ENCODE assay signal across 9 cellular contexts in genomic region chr12:109309441-109310246, GRCh38. TPM values are rescaled to one million over a fixed set of nuclear protein-coding genes. Genes with fewer than 3 reads are reported as not detected.
A peak's percentile ranks its signal among the peaks of the same experiment; 100 is the strongest.
DNase-seq lines count a peak whose midpoint lies in the region; ATAC-seq, FAIRE-seq and TF ChIP-seq lines count a peak whose summit lies in the region.
"Had no signal": no experiment of that assay in that cellular context is flagged by ENCODE, and none has a peak within 500 bp of the region (broad histone marks: within the 10 kb centered on the region; RNA-seq: fewer than 3 reads in every experiment).

No MANE protein-coding gene starts in this region.

- peak overlapping the region; percentile 91 for H3K4me3 Mint-ChIP-seq in nephron progenitor cell

- peak overlapping the region; percentile 83 to 96 for H3K4me2 ChIP-seq in H1 (ENCODE audit: insufficient read depth in 1 of 2, low read depth in 2 of 2, low read length in 2 of 2)

- peak; percentile 46 for DNase-seq in GM20000 (ENCODE audit: low spot score)
- peak; percentile 46 for DNase-seq in NCI-H345 (lab: John Stamatoyannopoulos, UW)
- peak in 1 of 2 experiments; percentile 69 for DNase-seq in H1 (ENCODE audit: low read depth in 1 of 2, low spot score in 2 of 2)
- peak; percentile 61 for DNase-seq in nephron progenitor cell
- no peak for DNase-seq in cerebellar nuclear complex (lab: John Stamatoyannopoulos, UW)
- DNase-seq in stimulated activated naive CD4-positive, alpha-beta T cell (lab: John Stamatoyannopoulos, UW): no peak

- no peak overlapping the region for H2BK120ac ChIP-seq in H1 (replicated peaks; ENCODE audit: low read depth, low read length)

- H2BK5ac ChIP-seq in H1 (ENCODE audit: low read depth, low read length): no peak overlapping the region

- H3K4ac ChIP-seq in H1 (replicated peaks; ENCODE audit: insufficient read length, low read depth, low read length): no peak overlapping the region

- no peak overlapping the region for H2BK12ac ChIP-seq in H1 (ENCODE audit: low read depth, low read length)

- H3K4me1 ChIP-seq in H1 (replicated peaks in 1 of 4; ENCODE audit: control insufficient read depth in 3 of 4, insufficient read depth in 4 of 4, low read length in 3 of 4): peaks cover 0 to 6% (median under 1%) of the 10 kb centered on the region in 4 experiments; a peak in 2 of 7 replicates

- no peak for TF ChIP-seq CTCF in GM20000 (IDR thresholded peaks at IDR 0.05; ENCODE audit: extremely low read depth, missing control alignments)
- TF ChIP-seq CTCF in H1 (IDR thresholded peaks at IDR 0.05; ENCODE audit: control extremely low read depth in 1 of 3, insufficient read depth in 1 of 3, low read depth in 1 of 3, low read length in 3 of 3): no peak
- no peak for TF ChIP-seq CTCF in nephron progenitor cell (IDR thresholded peaks at IDR 0.05)

- TF ChIP-seq POLR2A in H1 (IDR thresholded peaks at IDR 0.05; ENCODE audit: control extremely low read depth in 1 of 2, low read depth in 2 of 2, low read length in 2 of 2): no peak

- H3K36me3 ChIP-seq in H1 (ENCODE audit: control insufficient read depth in 2 of 4, insufficient read depth in 4 of 4, low read length in 3 of 4): no peaks in the 10 kb centered on the region
- H3K36me3 ChIP-seq: SJSA1 had no signal

- no peaks in the 10 kb centered on the region for H3K79me2 ChIP-seq in H1 (ENCODE audit: control insufficient read depth in 1 of 2, insufficient read depth in 2 of 2, low read length in 2 of 2)

- no peak overlapping the region for H2BK20ac ChIP-seq in H1 (ENCODE audit: low read length)

- peak overlapping the region in 1 of 4 experiments; percentile 4; a peak in 1 of 7 replicates for H3K9ac ChIP-seq in H1 (replicated peaks in 1 of 4; ENCODE audit: extremely low read depth in 1 of 4, low read depth in 3 of 4, low read length in 3 of 4)

- no peak for TF ChIP-seq EP300 in H1 (IDR thresholded peaks at IDR 0.05; ENCODE audit: borderline replicate concordance in 1 of 2, low read depth in 2 of 2, low read length in 2 of 2)

- no peak overlapping the region for H2AK5ac ChIP-seq in H1 (ENCODE audit: low read depth, low read length)

- peaks cover 97% of the 10 kb centered on the region for H3K27me3 Mint-ChIP-seq in nephron progenitor cell (ENCODE audit: low read depth, poor library complexity)

- WGBS in H1 (ENCODE audit: extremely low coverage in 1 of 2, insufficient coverage in 1 of 2, insufficient read length in 1 of 2, insufficient replicate concordance in 2 of 2, low coverage in 1 of 2, low lambda C conversion rate in 2 of 2, missing lambda C conversion rate in 1 of 2), 2 experiments: 0% methylated on average over 10 of the region's 95 CpGs; no CpG with 5 or more reads in 1 of the 2 experiments

- H3K9me3 Mint-ChIP-seq in nephron progenitor cell: no peaks in the 10 kb centered on the region

- H3K4me1 Mint-ChIP-seq in nephron progenitor cell: peaks cover 21% of the 10 kb centered on the region

- H4K91ac ChIP-seq in H1 (replicated peaks; ENCODE audit: insufficient read length, low read length): no peak overlapping the region

- no peak for TF ChIP-seq RAD21 in H1 (IDR thresholded peaks at IDR 0.05 in 1 of 2, conservative IDR thresholded peaks at IDR 0.05 in 1 of 2; ENCODE audit: low read depth in 2 of 2, low read length in 2 of 2)

- H3K36me3 Mint-ChIP-seq in nephron progenitor cell (ENCODE audit: low read depth): no peaks in the 10 kb centered on the region

- H3K4me3 ChIP-seq in H1 (ENCODE audit: extremely low read depth in 1 of 4, insufficient read depth in 2 of 4, low read depth in 3 of 4, low read length in 4 of 4): peak overlapping the region; percentile 47 to 73 (median 59)
- H3K4me3 ChIP-seq: SJSA1 had no signal

- H3K9me3 ChIP-seq in H1 (ENCODE audit: insufficient read depth in 2 of 2, low read depth in 1 of 2, low read length in 1 of 2): no peaks in the 10 kb centered on the region
- H3K9me3 ChIP-seq: SJSA1 had no signal

- H3K14ac ChIP-seq in H1 (ENCODE audit: insufficient read length): no peak overlapping the region

- CTCF ChIA-PET in H1 (lab: Charles Lee; ENCODE audit: partially characterized antibody): interaction anchor here (1.6 kb wide), 1 partner anchor 14 kb away, joined by 3 read pairs; no protein-coding TSS in a partner anchor

- H3K27ac ChIP-seq in H1 (ENCODE audit: low read depth, low read length): no peak overlapping the region
- H3K27ac ChIP-seq: SJSA1 had no signal

- H3K79me1 ChIP-seq in H1 (ENCODE audit: low read depth, low read length): no peaks in the 10 kb centered on the region

- no peak for FAIRE-seq in H1 (lab: Jason Lieb, UNC)

- H3K18ac ChIP-seq in H1 (ENCODE audit: extremely low read depth, low read length): no peak overlapping the region

- ATAC-seq in GM18909 (IDR thresholded peaks at IDR 0.05; ENCODE audit: poor library complexity, unreplicated experiment): no peak
- ATAC-seq in GM21526 (IDR thresholded peaks at IDR 0.05; ENCODE audit: low FRiP score, unreplicated experiment): no peak

- no peak overlapping the region for H3K56ac ChIP-seq in H1 (replicated peaks; ENCODE audit: insufficient read length, low read depth, low read length)

- H3K23me2 ChIP-seq in H1 (ENCODE audit: low read depth, low read length): peaks cover 8% of the 10 kb centered on the region; the same call in 1 of the 2 replicates

- H2BK15ac ChIP-seq in H1 (ENCODE audit: low read length): no peak overlapping the region

- H2AFZ ChIP-seq in H1 (ENCODE audit: low read length): peak overlapping the region; percentile 88

- H4K8ac ChIP-seq in H1 (ENCODE audit: extremely low read depth, insufficient read depth, low read length): no peak overlapping the region; the same call in 1 of the 2 replicates

- peaks cover 10 to 54% (median 40%) of the 10 kb centered on the region in 4 experiments for H3K27me3 ChIP-seq in H1 (replicated peaks in 1 of 4; ENCODE audit: control insufficient read depth in 3 of 4, extremely low read depth in 1 of 4, insufficient read depth in 3 of 4, low read length in 3 of 4)

- no peak overlapping the region for H4K5ac ChIP-seq in H1 (ENCODE audit: insufficient read length, low read depth, low read length)

- no peak overlapping the region for H3K27ac Mint-ChIP-seq in nephron progenitor cell

- peaks cover 0 to 1% of the 10 kb centered on the region in 2 experiments for H4K20me1 ChIP-seq in H1 (replicated peaks in 1 of 2; ENCODE audit: control insufficient read depth in 1 of 2, insufficient read depth in 2 of 2, low read length in 2 of 2)

- no peak overlapping the region for H3K23ac ChIP-seq in H1 (ENCODE audit: insufficient read length)

- POLR2A ChIA-PET in H1 (lab: Charles Lee; ENCODE audit: partially characterized antibody): no interaction called here

TF ChIP-seq in H1, 55 proteins besides CTCF, POLR2A, EP300 and RAD21:
- TF ChIP-seq YY1 (IDR thresholded peaks at IDR 0.05; ENCODE audit: low read depth, low read length) (no peak), MAX (IDR thresholded peaks at IDR 0.05) (peak; percentile 69), MAFK (IDR thresholded peaks at IDR 0.05; ENCODE audit: low read depth, low read length) (no peak), EZH2 (IDR thresholded peaks at IDR 0.05; ENCODE audit: low read depth, low read length, severe bottlenecking) (peak; percentile 0), ASH2L (IDR thresholded peaks at IDR 0.05; ENCODE audit: low read length) (peak; percentile 23), USF2 (IDR thresholded peaks at IDR 0.05; ENCODE audit: low read length) (no peak), CEBPB (IDR thresholded peaks at IDR 0.05; ENCODE audit: low read depth, low read length) (no peak), NANOG (IDR thresholded peaks at IDR 0.05; ENCODE audit: insufficient read depth, low read depth, low read length, poor library complexity, severe bottlenecking) (no peak)

RNA-seq across cellular contexts. Expression of gene FOXN4, which starts 0.6 kb away (rescaled TPM):
- 0.26 and 0.57 TPM in 2 replicates for total RNA-seq in H1 (2021; fragmentation: NEBNext Ultra II Directional; extraction: Animal tissue kit (Norgen Biotek cat#: 25700))
- 0.29 and 0.78 TPM in 2 replicates for polyA plus RNA-seq in H1 (2011; rRNA removed)
- polyA plus RNA-seq in H1 (2011; cell fraction: cytosol; rRNA removed): 0.52 TPM
- 1.4 TPM for polyA plus RNA-seq in H1 (2011; cell fraction: nucleus; rRNA removed)
- polyA plus RNA-seq in H1 (2012, experiment 1 of 2): 0.23 to 0.56 TPM (median 0.35 TPM) in 4 replicates
- 0.17 TPM for polyA plus RNA-seq in H1 (2012, experiment 2 of 2)
- polyA plus RNA-seq in H1 (2013, experiment 1 of 2): 0.30 TPM
- 0.31 TPM for polyA plus RNA-seq in H1 (2013, experiment 2 of 2)
- polyA minus RNA-seq in H1 (2011; rRNA and poly(A)+ RNA removed): 0.16 and 0.22 TPM in 2 replicates
- not detected for polyA minus RNA-seq in H1 (2011; cell fraction: cytosol; rRNA and poly(A)+ RNA removed)
- polyA minus RNA-seq in H1 (2011; cell fraction: nucleus; rRNA and poly(A)+ RNA removed): 0.80 TPM
- total RNA-seq: SJSA1 had no signal

RNA-seq across cellular contexts. Expression of gene MYO1H, which starts 38.1 kb away (rescaled TPM):
- total RNA-seq in H1 (2021; fragmentation: NEBNext Ultra II Directional; extraction: Animal tissue kit (Norgen Biotek cat#: 25700)): not detected in 2 replicates
- polyA plus RNA-seq in H1 (2011; rRNA removed): 0.03 and 0.05 TPM in 2 replicates
- not detected for polyA plus RNA-seq in H1 (2011; cell fraction: cytosol; rRNA removed)
- 0.03 TPM for polyA plus RNA-seq in H1 (2011; cell fraction: nucleus; rRNA removed)
- 0.06 to 0.54 TPM (median 0.29 TPM) in 3 of 4 replicates, not detected in the other for polyA plus RNA-seq in H1 (2012, experiment 1 of 2)
- not detected for polyA plus RNA-seq in H1 (2012, experiment 2 of 2)
- polyA plus RNA-seq in H1 (2013, experiment 1 of 2): 0.06 TPM
- polyA plus RNA-seq in H1 (2013, experiment 2 of 2): 0.11 TPM
- polyA minus RNA-seq in H1 (2011; rRNA and poly(A)+ RNA removed): not detected in 2 replicates
- polyA minus RNA-seq in H1 (2011; cell fraction: cytosol; rRNA and poly(A)+ RNA removed): not detected
- polyA minus RNA-seq in H1 (2011; cell fraction: nucleus; rRNA and poly(A)+ RNA removed): not detected
- total RNA-seq: SJSA1 had no signal

Comparison
In these comparisons a context has a peak if more than half of its experiments do, and no peak if none do; other contexts are left out.
1. DNase-seq: peak in GM20000 (single experiment), NCI-H345 (single experiment) and nephron progenitor cell (single experiment); none in cerebellar nuclear complex (0 of 2) and stimulated activated naive CD4-positive, alpha-beta T cell (0 of 6).